ENCODE assay signal across 7 cellular contexts in the genomic region with DNA sequence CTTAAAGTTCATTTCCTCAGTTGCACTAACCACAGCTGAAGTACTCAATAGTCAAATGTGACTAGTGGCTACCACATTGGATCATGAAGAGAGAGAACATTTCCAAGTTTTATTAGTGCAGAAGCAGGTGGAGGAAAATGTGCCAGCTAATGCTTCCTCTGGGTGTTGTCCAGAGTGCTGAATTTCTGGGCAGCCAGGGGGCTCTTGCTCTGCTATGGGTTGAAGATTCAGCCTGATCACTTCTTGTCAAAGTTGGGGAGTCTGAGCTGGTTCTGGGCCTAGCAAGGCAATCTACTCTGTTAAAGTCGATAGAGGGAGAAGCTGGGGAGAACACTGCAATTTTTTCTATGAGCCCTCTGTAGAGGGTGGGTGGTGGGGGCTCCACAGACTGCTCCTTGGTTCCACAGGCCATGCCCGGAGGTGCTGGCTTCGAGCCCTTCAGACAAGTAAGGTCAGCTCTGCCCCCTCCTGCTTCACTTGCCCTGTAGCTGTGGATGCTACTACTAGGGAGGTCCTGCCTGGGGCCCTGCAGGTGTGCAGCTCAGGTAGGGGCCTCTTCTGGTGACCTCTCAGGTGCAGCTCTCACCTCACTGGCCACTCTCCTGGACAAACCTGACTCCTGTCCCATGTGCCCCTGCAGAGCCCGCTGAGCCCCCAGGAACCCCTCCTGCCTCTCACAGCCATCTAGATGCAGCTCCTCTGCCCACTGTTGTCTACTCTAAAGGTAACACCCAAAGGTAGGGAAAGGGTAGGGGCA. TPM values are rescaled to one million over a fixed set of nuclear protein-coding genes. Genes with fewer than 3 reads are reported as not detected.
DNase-seq lines count a peak whose midpoint lies in the region; ATAC-seq and TF ChIP-seq lines count a peak whose summit lies in the region.
"Had no signal": no experiment of that assay in that cellular context is flagged by ENCODE, and none has a peak within 500 bp of the region (broad histone marks: within the 10 kb centered on the region; RNA-seq: fewer than 3 reads in every experiment).

No MANE protein-coding gene starts in this region.

- no peak for TF ChIP-seq CTCF in cardiac muscle cell (IDR thresholded peaks at IDR 0.05; ENCODE audit: low read depth, low read length)
- TF ChIP-seq CTCF in left ventricle myocardium inferior (IDR thresholded peaks at IDR 0.05; ENCODE audit: borderline replicate concordance) = no peak

- H3K27ac ChIP-seq in cardiac muscle cell (no peak overlapping the region), left ventricle myocardium inferior (replicated peaks) (no peak overlapping the region)

- H3K9me3 ChIP-seq in cardiac muscle cell (ENCODE audit: low read depth) = no peaks in the 10 kb centered on the region
- no peaks in the 10 kb centered on the region for H3K9me3 ChIP-seq in left ventricle myocardium inferior (replicated peaks)

- H3K4me3 ChIP-seq in cardiac muscle cell (no peak overlapping the region), left ventricle myocardium inferior (no peak overlapping the region)

- ATAC-seq in stimulated activated naive CD8-positive, alpha-beta T cell treated with anti-CD3 and anti-CD28 coated beads, Interleukin-15, Interleukin-2, amounts not matched to agents 100 U/mL and 50 U/mL, for 24 hours = peak; percentile 16

- intact Hi-C loops in left ventricle myocardium inferior (cut with micrococcal nuclease) = loop anchor here (10.0 kb wide), 1 partner anchor 56 kb away; the partner anchor contains the start of gene ABCF3

- no peaks in the 10 kb centered on the region for H3K4me1 ChIP-seq in cardiac muscle cell (ENCODE audit: low read depth)
- H3K4me1 ChIP-seq in left ventricle myocardium inferior = peaks cover 8% of the 10 kb centered on the region

- H3K36me3 ChIP-seq in cardiac muscle cell (peaks cover 11% of the 10 kb centered on the region), left ventricle myocardium inferior (peaks cover 36% of the 10 kb centered on the region)

- DNase-seq in cardiac muscle cell (ENCODE audit: low read depth in 1 of 2, low spot score in 1 of 2) (peak; percentile 47 to 71), left ventricle myocardium inferior (no peak), GOT3 (lab: John Stamatoyannopoulos, UW) (no peak)
- DNase-seq in stimulated activated naive CD8-positive, alpha-beta T cell treated with anti-CD3 and anti-CD28 coated beads, Interleukin-15, Interleukin-2, amounts not matched to agents 100 U/mL and 50 U/mL, for 24 hours = no peak
- DNase-seq: activated CD4-positive, alpha-beta memory T cell treated with anti-CD3 and anti-CD28 coated beads for 36 hours; CD4-positive, alpha-beta memory T cell; NCI-H1694 treated with DMSO at 0.1 percent for 48 hours had no signal

- H3K27me3 ChIP-seq in cardiac muscle cell = peaks cover 36% of the 10 kb centered on the region
- peaks cover 25% of the 10 kb centered on the region for H3K27me3 ChIP-seq in left ventricle myocardium inferior (ENCODE audit: low read depth)

RNA-seq across cellular contexts. Expression of gene ALG3, which starts 8.2 kb away (rescaled TPM):
- total RNA-seq in cardiac muscle cell = 40.2 and 48.8 TPM in 2 replicates
- 52.4 and 69.1 TPM in 2 replicates for polyA plus RNA-seq in cardiac muscle cell
- 16.1 TPM for total RNA-seq in left ventricle myocardium inferior

RNA-seq across cellular contexts. Expression of gene EEF1AKMT4, which starts 8.9 kb away (rescaled TPM):
- 4.3 and 12.8 TPM in 2 replicates for total RNA-seq in cardiac muscle cell
- 5.1 and 10.6 TPM in 2 replicates for polyA plus RNA-seq in cardiac muscle cell
- 1.6 TPM for total RNA-seq in left ventricle myocardium inferior

RNA-seq across cellular contexts. Expression of gene VWA5B2, which starts 11.2 kb away (rescaled TPM):
- total RNA-seq in cardiac muscle cell (0.11 TPM in 1 of 2 replicates, not detected in the other), left ventricle myocardium inferior (not detected)
- 0.40 TPM in 1 of 2 replicates, not detected in the other for polyA plus RNA-seq in cardiac muscle cell
- total RNA-seq: activated CD4-positive, alpha-beta memory T cell treated with anti-CD3 and anti-CD28 coated beads for 36 hours; CD4-positive, alpha-beta memory T cell had no signal

RNA-seq across cellular contexts. Expression of gene CAMK2N2, which starts 20.8 kb away (rescaled TPM):
- total RNA-seq in cardiac muscle cell (not detected in 2 replicates), left ventricle myocardium inferior (0.16 TPM)
- 0.27 TPM in 1 of 2 replicates, not detected in the other for polyA plus RNA-seq in cardiac muscle cell
- polyA plus RNA-seq: CD4-positive, alpha-beta memory T cell had no signal

RNA-seq across cellular contexts. Expression of gene ECE2, which starts 35.3 kb away (rescaled TPM):
- not detected in 2 replicates for total RNA-seq in cardiac muscle cell
- not detected in 2 replicates for polyA plus RNA-seq in cardiac muscle cell
- total RNA-seq in left ventricle myocardium inferior = not detected
- total RNA-seq: activated CD4-positive, alpha-beta memory T cell treated with anti-CD3 and anti-CD28 coated beads for 36 hours; CD4-positive, alpha-beta memory T cell had no signal
- polyA plus RNA-seq: CD4-positive, alpha-beta memory T cell had no signal

Comparison
In these comparisons a context has a peak if more than half of its experiments do, and no peak if none do; other contexts are left out.
1. DNase-seq: peak in cardiac muscle cell (2 of 2); none in left ventricle myocardium inferior (single experiment), stimulated activated naive CD8-positive, alpha-beta T cell treated with anti-CD3 and anti-CD28 coated beads, Interleukin-15, Interleukin-2, amounts not matched to agents 100 U/mL and 50 U/mL, for 24 hours (single experiment) and GOT3 (single experiment).